In the genomic region with DNA sequence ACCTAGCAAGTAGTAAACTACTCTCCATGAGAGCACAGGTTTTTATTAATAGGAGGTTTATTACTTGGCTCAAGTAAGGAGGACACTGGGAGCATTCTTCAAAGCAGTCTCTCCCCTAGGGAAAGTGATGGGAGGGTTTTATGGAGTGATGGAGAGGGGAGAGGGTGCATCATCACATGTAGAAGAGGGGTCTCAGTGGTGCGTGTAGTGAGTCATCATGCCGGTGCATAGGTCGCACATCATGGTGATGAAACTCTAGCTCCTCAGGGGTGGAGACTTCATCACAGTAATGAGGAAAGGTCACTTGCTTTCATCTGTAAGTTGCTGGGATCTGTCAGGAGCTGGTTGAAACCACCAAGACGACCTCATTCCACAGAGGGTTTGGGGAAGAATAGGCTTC, we compare ENCODE assay signal across 23 cellular contexts.
DNase-seq lines count a peak whose midpoint lies in the region; FAIRE-seq and TF ChIP-seq lines count a peak whose summit lies in the region.
"Had no signal": no experiment of that assay in that cellular context is flagged by ENCODE, and none has a peak within 500 bp of the region (broad histone marks: within the 10 kb centered on the region; RNA-seq: fewer than 3 reads in every experiment).

No MANE protein-coding gene starts in this region.

- FAIRE-seq in H54 (lab: Jason Lieb, UNC): no peak
- FAIRE-seq: GM12891 had no signal

- DNase-seq in EL (peak; percentile 16), HT1080 (ENCODE audit: low read depth) (peak; percentile 13), amniotic epithelial cell (ENCODE audit: low read depth) (peak; percentile 5), kidney tubule cell (ENCODE audit: low spot score) (peak; percentile 25), erythroblast (lab: John Stamatoyannopoulos, UW) (no peak), H54 (ENCODE audit: insufficient read length, low spot score) (no peak), Ammon's horn (ENCODE audit: low spot score) (no peak), NCI-H2227 treated with DMSO at 0.1 percent for 48 hours (lab: John Stamatoyannopoulos, UW) (no peak)
- DNase-seq: CD4-positive, alpha-beta T cell; DMS53; GDM1; H7; HFFc6; MM.1S; NCI-H1092; NCI-H1417 treated with DMSO at 0.1 percent for 48 hours; NCI-H1694 treated with DMSO at 0.1 percent for 48 hours; NCI-H2081; NCI-H226; NCI-H510A; NCI-H69; SHP77 had no signal

- TF ChIP-seq POLR2A in erythroblast (IDR thresholded peaks at IDR 0.05; ENCODE audit: low read length) (no peak), H54 (IDR thresholded peaks at IDR 0.05; ENCODE audit: low read depth, low read length) (no peak)

Comparison
In these comparisons a context has a peak if more than half of its experiments do, and no peak if none do; other contexts are left out.
1. DNase-seq: peak in EL (single experiment), HT1080 (single experiment), amniotic epithelial cell (single experiment) and kidney tubule cell (single experiment); none in erythroblast (0 of 2), H54 (single experiment), Ammon's horn (single experiment) and NCI-H2227 treated with DMSO at 0.1 percent for 48 hours (single experiment).